ENCODE assay signal across 11 cellular contexts in the genomic region with DNA sequence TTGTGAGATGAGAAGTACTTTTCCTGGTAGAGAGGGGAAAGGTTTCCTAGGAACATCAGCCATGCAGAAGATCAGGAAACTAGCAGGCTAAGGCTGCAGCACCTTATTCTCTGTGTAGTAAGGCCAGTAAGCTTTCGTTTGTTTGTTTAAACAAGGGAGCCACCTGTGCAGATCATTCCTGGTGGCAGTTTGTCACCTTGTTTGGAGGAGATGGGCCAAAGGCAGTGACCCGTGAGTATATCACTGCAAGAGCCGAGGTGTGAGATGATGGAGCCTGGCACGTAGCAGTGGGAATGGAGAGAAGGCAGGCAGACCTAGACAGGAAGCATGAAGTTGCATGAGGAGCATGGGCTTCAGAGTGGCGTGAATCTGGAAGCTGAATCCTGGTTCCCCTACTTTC. TPM values are rescaled to one million over a fixed set of nuclear protein-coding genes. Genes with fewer than 3 reads are reported as not detected.
DNase-seq lines count a peak whose midpoint lies in the region; ATAC-seq, FAIRE-seq and TF ChIP-seq lines count a peak whose summit lies in the region.
"Had no signal": no experiment of that assay in that cellular context is flagged by ENCODE, and none has a peak within 500 bp of the region (broad histone marks: within the 10 kb centered on the region; RNA-seq: fewer than 3 reads in every experiment).

No MANE protein-coding gene starts in this region.

- H3K36me3 ChIP-seq in Loucy (ENCODE audit: insufficient read depth, low read length) (no peaks in the 10 kb centered on the region), astrocyte (ENCODE audit: insufficient read depth, low read length) (no peaks in the 10 kb centered on the region), esophagus squamous epithelium (peaks cover 0 to 6% (median 0%) of the 10 kb centered on the region in 3 donors)

- no peaks in the 10 kb centered on the region for H3K9me2 ChIP-seq in Loucy (replicated peaks; ENCODE audit: low read depth, low read length)

- intact Hi-C loops in esophagus squamous epithelium (cut with DNase I) = no loop called here

- peak overlapping the region; percentile 15 for H3K9ac ChIP-seq in Loucy (ENCODE audit: low read depth, low read length, poor library complexity, severe bottlenecking)
- no peak overlapping the region for H3K9ac ChIP-seq in astrocyte (ENCODE audit: low read length)

- H2AFZ ChIP-seq in Loucy (ENCODE audit: low read length) = no peak overlapping the region
- H2AFZ ChIP-seq in astrocyte (ENCODE audit: low read depth, low read length) = no peak overlapping the region

- peaks cover 9% of the 10 kb centered on the region; the same call in 1 of the 2 replicates for H3F3A ChIP-seq in Loucy (ENCODE audit: low read depth)

- H3K4me1 Mint-ChIP-seq in astrocyte (ENCODE audit: low read depth, unreplicated experiment) (peaks cover 42% of the 10 kb centered on the region), nephron progenitor cell (peaks cover 12% of the 10 kb centered on the region)

- no peak overlapping the region for H3K4me3 Mint-ChIP-seq in astrocyte (ENCODE audit: unreplicated experiment)
- peak overlapping the region; percentile 26 for H3K4me3 Mint-ChIP-seq in nephron progenitor cell

- TF ChIP-seq POLR2A in esophagus squamous epithelium (IDR thresholded peaks at IDR 0.05) = no peak

- H3K9me3 Mint-ChIP-seq in astrocyte (ENCODE audit: unreplicated experiment) (no peaks in the 10 kb centered on the region), nephron progenitor cell (no peaks in the 10 kb centered on the region)

- no peaks in the 10 kb centered on the region for H4K20me1 ChIP-seq in Loucy (ENCODE audit: insufficient read depth, low read length, poor library complexity, severe bottlenecking)
- no peaks in the 10 kb centered on the region for H4K20me1 ChIP-seq in astrocyte (ENCODE audit: insufficient read depth, low read length)

- DNase-seq in NCI-H2171 treated with DMSO at 0.1 percent for 48 hours (lab: John Stamatoyannopoulos, UW) (peak; percentile 44), NCI-H2171 (lab: John Stamatoyannopoulos, UW) (no peak), astrocyte (ENCODE audit: low read depth) (no peak), nephron progenitor cell (no peak), esophagus squamous epithelium (lab: John Stamatoyannopoulos, UW) (no peak), occipital lobe (lab: John Stamatoyannopoulos, UW) (no peak)
- DNase-seq: activated CD4-positive, alpha-beta T cell treated with anti-CD3 and anti-CD28 coated beads for 1 hour; SIG-M5 had no signal

- H3K27me3 Mint-ChIP-seq in astrocyte (ENCODE audit: low read depth, unreplicated experiment) (no peaks in the 10 kb centered on the region), nephron progenitor cell (ENCODE audit: low read depth, poor library complexity) (no peaks in the 10 kb centered on the region)

- H3K27me3 ChIP-seq in Loucy (ENCODE audit: insufficient read depth, low read length, poor library complexity, severe bottlenecking) = no peaks in the 10 kb centered on the region
- no peaks in the 10 kb centered on the region for H3K27me3 ChIP-seq in astrocyte (ENCODE audit: insufficient read depth, low read length)
- no peaks in the 10 kb centered on the region for H3K27me3 ChIP-seq in esophagus squamous epithelium

- peaks cover 38% of the 10 kb centered on the region for H3K4me1 ChIP-seq in Loucy (ENCODE audit: insufficient read depth, low read length, poor library complexity, severe bottlenecking)
- peaks cover 51% of the 10 kb centered on the region for H3K4me1 ChIP-seq in astrocyte (ENCODE audit: insufficient read depth, low read length)
- H3K4me1 ChIP-seq in esophagus squamous epithelium = peaks cover 28 to 47% (median 40%) of the 10 kb centered on the region in 3 donors

- no peak for ATAC-seq in GM18517 (IDR thresholded peaks at IDR 0.05; ENCODE audit: unreplicated experiment)

- WGBS in esophagus squamous epithelium, 2 donors = 79 to 92% methylated on average over 5 of the region's 5 CpGs

- H3K27ac ChIP-seq in astrocyte (ENCODE audit: low read depth, low read length) (peak overlapping the region; percentile 74), esophagus squamous epithelium (peak overlapping the region in 2 of 4 donors; percentile 26 to 28)
- H3K27ac ChIP-seq: 22Rv1 had no signal

- H3K4me3 ChIP-seq in Loucy (ENCODE audit: low read length, poor library complexity, severe bottlenecking) = no peak overlapping the region
- no peak overlapping the region for H3K4me3 ChIP-seq in astrocyte (ENCODE audit: insufficient read depth, low read depth, low read length)
- H3K4me3 ChIP-seq in esophagus squamous epithelium = no peak overlapping the region

- H3K79me2 ChIP-seq in Loucy (ENCODE audit: insufficient read depth, low read length) (peaks cover 9% of the 10 kb centered on the region; the same call in 1 of the 2 replicates), astrocyte (ENCODE audit: insufficient read depth, low read length) (peaks cover 44% of the 10 kb centered on the region)

- H3K4me2 ChIP-seq in Loucy (ENCODE audit: low read depth, low read length, poor library complexity, severe bottlenecking) (peak overlapping the region; percentile 61), astrocyte (ENCODE audit: low read length) (peak overlapping the region; percentile 83)

- H3K9me3 ChIP-seq in Loucy (ENCODE audit: insufficient read depth, low read depth, low read length) (no peaks in the 10 kb centered on the region), astrocyte (ENCODE audit: insufficient read depth, low read depth, low read length) (no peaks in the 10 kb centered on the region), esophagus squamous epithelium (no peaks in the 10 kb centered on the region)

- peaks cover 2% of the 10 kb centered on the region for H3K36me3 Mint-ChIP-seq in astrocyte (ENCODE audit: low read depth, unreplicated experiment)
- H3K36me3 Mint-ChIP-seq in nephron progenitor cell (ENCODE audit: low read depth) = peaks cover 15% of the 10 kb centered on the region

- no peak for TF ChIP-seq CTCF in Loucy (conservative IDR thresholded peaks at IDR 0.05; ENCODE audit: low read length)
- TF ChIP-seq CTCF in astrocyte (IDR thresholded peaks at IDR 0.05; ENCODE audit: insufficient read depth, low read depth, low read length) = no peak
- no peak for TF ChIP-seq CTCF in nephron progenitor cell (IDR thresholded peaks at IDR 0.05)
- TF ChIP-seq CTCF in esophagus squamous epithelium (IDR thresholded peaks at IDR 0.05) = no peak

- no peak for FAIRE-seq in astrocyte (lab: Jason Lieb, UNC)

- H3K27ac Mint-ChIP-seq in astrocyte (ENCODE audit: unreplicated experiment) (peak overlapping the region; percentile 3), nephron progenitor cell (peak overlapping the region; percentile 18)

RNA-seq across cellular contexts. Expression of gene ATG7, which starts 19.6 kb away (rescaled TPM):
- total RNA-seq in astrocyte (24.8 and 29.5 TPM in 2 replicates), esophagus squamous epithelium (10 to 100 TPM; 31.3 to 67.7 (median 51.3) TPM), occipital lobe (22.6 TPM)
